Comparison of ENCODE assay signal across 1 cellular context in genomic region chr11:69923641-69924307, GRCh38.
TF ChIP-seq lines count a peak whose summit lies in the region.

No MANE protein-coding gene starts in this region.

TF ChIP-seq in HepG2, 621 proteins besides CTCF, POLR2A, EP300 and RAD21 (continued from another document):
- TF ChIP-seq ZNF343 (CRISPR knock-in tag; IDR thresholded peaks at IDR 0.05) (no peak), ZNF44 (CRISPR knock-in tag; IDR thresholded peaks at IDR 0.05) (no peak), STAT6 (CRISPR knock-in tag; IDR thresholded peaks at IDR 0.05; ENCODE audit: borderline replicate concordance) (no peak)
